ENCODE assay signal across 21 cellular contexts in genomic region chr3:64584193-64584592, GRCh38.
DNase-seq lines count a peak whose midpoint lies in the region; ATAC-seq and TF ChIP-seq lines count a peak whose summit lies in the region.
"Had no signal": no experiment of that assay in that cellular context is flagged by ENCODE, and none has a peak within 500 bp of the region (broad histone marks: within the 10 kb centered on the region; RNA-seq: fewer than 3 reads in every experiment).

No MANE protein-coding gene starts in this region.

- no peaks in the 10 kb centered on the region for H3K9me3 Mint-ChIP-seq in brain
- H3K9me3 Mint-ChIP-seq in nephron = no peaks in the 10 kb centered on the region

- TF ChIP-seq EP300 in gastroesophageal sphincter (IDR thresholded peaks at IDR 0.05) = no peak

- H3K27me3 Mint-ChIP-seq in brain (no peaks in the 10 kb centered on the region), nephron (ENCODE audit: low read depth) (no peaks in the 10 kb centered on the region), T-helper 17 cell (peaks cover 17% of the 10 kb centered on the region)
- H3K27me3 Mint-ChIP-seq: CD4-positive, CD25-positive, alpha-beta regulatory T cell; IgD-negative memory B cell had no signal

- H3K27me3 ChIP-seq in gastroesophageal sphincter (no peaks in the 10 kb centered on the region), HAP-1 (ENCODE audit: low read depth) (no peaks in the 10 kb centered on the region)
- H3K27me3 ChIP-seq: SJCRH30 had no signal

- peak overlapping the region in 3 of 4 donors; percentile 0 to 45 (median 43) for H3K27ac ChIP-seq in gastroesophageal sphincter
- H3K27ac ChIP-seq: HL-60, SJCRH30 had no signal

- DNase-seq in AG09309 (ENCODE audit: low read depth) (peak; percentile 11), T-helper 17 cell (no peak), AG20443 (ENCODE audit: low spot score) (no peak), HAP-1 (ENCODE audit: low spot score in 2 of 2) (no peak), kidney glomerular epithelial cell (lab: John Stamatoyannopoulos, UW) (no peak)
- DNase-seq: AML-193; CD4-positive, CD25-positive, alpha-beta regulatory T cell; EL; H7; Kasumi-1; MM.1S; NCI-H1092 treated with DMSO at 0.1 percent for 48 hours; NCI-H1694 treated with DMSO at 0.1 percent for 48 hours; NCI-H69; RPMI8226; SJCRH30 had no signal

- no peaks in the 10 kb centered on the region for H3K9me3 ChIP-seq in gastroesophageal sphincter
- H3K9me3 ChIP-seq in T-helper 17 cell (ENCODE audit: control insufficient read depth, low read length, poor library complexity, severe bottlenecking) = no peaks in the 10 kb centered on the region
- H3K9me3 ChIP-seq in HAP-1 = no peaks in the 10 kb centered on the region
- H3K9me3 ChIP-seq: SJCRH30 had no signal

- WGBS in gastroesophageal sphincter (ENCODE audit: low coverage in 1 of 2), 2 donors = 35 to 38% methylated on average over 1 of the region's 1 CpG

- in situ Hi-C loops in HAP-1 (cut with MboI; ENCODE audit: low sequenced_read_pairs) = no loop called here

- H3K4me1 ChIP-seq in gastroesophageal sphincter = peaks cover 0 to 38% (median 0%) of the 10 kb centered on the region in 3 donors
- H3K4me1 ChIP-seq in HAP-1 = no peaks in the 10 kb centered on the region

- TF ChIP-seq CTCF in AG09309 (IDR thresholded peaks at IDR 0.05; ENCODE audit: control insufficient read depth, insufficient read depth, low read depth, low read length, missing control alignments) (no peak), brain (conservative IDR thresholded peaks at IDR 0.05) (no peak), gastroesophageal sphincter (IDR thresholded peaks at IDR 0.05) (no peak), nephron (IDR thresholded peaks at IDR 0.05; ENCODE audit: unreplicated experiment in 3 of 3) (no peak)

- no peaks in the 10 kb centered on the region for H3K36me3 Mint-ChIP-seq in brain
- peaks cover 38% of the 10 kb centered on the region for H3K36me3 Mint-ChIP-seq in nephron (ENCODE audit: low read depth)
- no peaks in the 10 kb centered on the region for H3K36me3 Mint-ChIP-seq in T-helper 17 cell (ENCODE audit: low read depth)
- H3K36me3 Mint-ChIP-seq: CD4-positive, CD25-positive, alpha-beta regulatory T cell had no signal

- H3K4me3 ChIP-seq in AG09309 (ENCODE audit: control insufficient read depth, low read depth, low read length) = no peak overlapping the region
- H3K4me3 ChIP-seq in gastroesophageal sphincter = no peak overlapping the region
- H3K4me3 ChIP-seq in HAP-1 = no peak overlapping the region
- H3K4me3 ChIP-seq: SJCRH30 had no signal

- H3K27ac Mint-ChIP-seq in brain = peak overlapping the region in 3 of 5 experiments; percentile 14 to 71 (median 39)
- H3K27ac Mint-ChIP-seq in nephron = peak overlapping the region; percentile 8 to 77 (median 54)
- no peak overlapping the region for H3K27ac Mint-ChIP-seq in T-helper 17 cell
- H3K27ac Mint-ChIP-seq: CD4-positive, CD25-positive, alpha-beta regulatory T cell; IgD-negative memory B cell had no signal

- no peak for TF ChIP-seq POLR2A in gastroesophageal sphincter (IDR thresholded peaks at IDR 0.05)

- H3K4me1 Mint-ChIP-seq in brain (peaks cover 33% of the 10 kb centered on the region), nephron (peaks cover 42% of the 10 kb centered on the region), T-helper 17 cell (no peaks in the 10 kb centered on the region)
- H3K4me1 Mint-ChIP-seq: CD4-positive, CD25-positive, alpha-beta regulatory T cell; IgD-negative memory B cell had no signal

- no peak for ATAC-seq in gastroesophageal sphincter
- no peak for ATAC-seq in T-helper 17 cell

- H3K36me3 ChIP-seq in gastroesophageal sphincter (no peaks in the 10 kb centered on the region), HAP-1 (replicated peaks) (no peaks in the 10 kb centered on the region)
- H3K36me3 ChIP-seq: SJCRH30 had no signal

- H3K4me3 Mint-ChIP-seq in brain = peak overlapping the region in 1 of 5 experiments; percentile 3
- H3K4me3 Mint-ChIP-seq in nephron = no peak overlapping the region
- no peak overlapping the region for H3K4me3 Mint-ChIP-seq in T-helper 17 cell
- H3K4me3 Mint-ChIP-seq: CD4-positive, CD25-positive, alpha-beta regulatory T cell had no signal
